In the genomic region with DNA sequence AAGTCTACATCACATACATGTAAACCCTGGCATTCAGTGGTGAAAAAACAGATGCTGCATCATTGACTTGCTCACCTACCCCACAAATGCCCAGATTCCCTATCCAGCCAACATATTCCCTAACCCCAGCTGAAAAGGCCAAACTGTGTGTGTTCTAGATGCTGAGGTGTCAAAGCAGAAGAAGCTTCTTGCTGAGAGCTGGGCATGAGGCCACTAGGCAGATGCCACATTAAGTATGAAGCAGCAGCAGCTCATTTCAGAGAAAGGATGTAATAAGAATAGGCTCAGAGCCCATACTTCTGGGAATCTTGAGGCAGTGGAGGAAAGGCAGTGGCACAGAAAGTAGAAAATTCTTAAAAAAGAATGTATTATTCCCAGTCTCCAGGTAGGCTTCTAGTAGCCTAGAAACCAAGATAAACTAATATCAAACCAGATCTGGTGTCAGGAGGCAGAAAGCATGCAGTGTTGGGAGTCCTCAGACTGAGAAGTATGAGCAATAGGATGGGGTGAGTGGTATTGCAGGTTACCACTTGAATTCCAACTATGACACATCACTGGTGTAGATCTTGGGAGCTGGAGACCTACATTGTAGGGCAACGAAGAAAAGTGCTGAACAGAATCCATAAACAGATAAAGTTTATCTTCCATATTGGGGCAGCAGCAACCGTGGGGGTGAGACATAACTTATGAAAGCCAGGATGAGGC, we compare ENCODE assay signal across 17 cellular contexts.
DNase-seq lines count a peak whose midpoint lies in the region; ATAC-seq and TF ChIP-seq lines count a peak whose summit lies in the region.
"Had no signal": no experiment of that assay in that cellular context is flagged by ENCODE, and none has a peak within 500 bp of the region (broad histone marks: within the 10 kb centered on the region; RNA-seq: fewer than 3 reads in every experiment).

No MANE protein-coding gene starts in this region.

- no peak for DNase-seq in activated naive CD4-positive, alpha-beta T cell treated with anti-CD3 and anti-CD28 coated beads, Interleukin-2, amount 50 U/mL, for 72 hours (ENCODE audit: low spot score in 2 of 2)
- no peak for DNase-seq in activated naive CD4-positive, alpha-beta T cell treated with anti-CD3 and anti-CD28 coated beads, Interleukin-2, amount 50 U/mL, for 16 hours
- DNase-seq in RWPE2 (ENCODE audit: low spot score) = no peak
- peak; percentile 23 for DNase-seq in fibroblast of gingiva (ENCODE audit: low read depth)
- DNase-seq in stromal cell of bone marrow (ENCODE audit: low read depth) = peak; percentile 4
- DNase-seq in activated CD4-positive, CD25-positive, alpha-beta regulatory T cell treated with anti-CD3 and anti-CD28 coated beads, Interleukin-2, amount 50 U/mL, for 72 hours = no peak
- no peak for DNase-seq in chondrocyte (ENCODE audit: low spot score)
- DNase-seq: immature natural killer cell; midbrain; NCI-H1436; nucleus accumbens; OCI-M1; stimulated activated naive CD4-positive, alpha-beta T cell had no signal

- ATAC-seq in activated naive CD4-positive, alpha-beta T cell treated with anti-CD3 and anti-CD28 coated beads, Interleukin-2, amount 50 U/mL, for 72 hours = peak; percentile 61 to 75
- ATAC-seq in RWPE2 (ENCODE audit: low read depth) = peak; percentile 100
- ATAC-seq in GM19397 (IDR thresholded peaks at IDR 0.05; ENCODE audit: unreplicated experiment) = no peak
- ATAC-seq: activated CD4-positive, CD25-positive, alpha-beta regulatory T cell treated with anti-CD3 and anti-CD28 coated beads, Interleukin-2, amount 50 U/mL, for 24 hours; HCT116 had no signal

- no peaks in the 10 kb centered on the region for H3K9me3 Mint-ChIP-seq in activated naive CD4-positive, alpha-beta T cell treated with anti-CD3 and anti-CD28 coated beads, Interleukin-2, amount 50 U/mL, for 72 hours
- H3K9me3 Mint-ChIP-seq in chondrocyte (ENCODE audit: low read depth) = no peaks in the 10 kb centered on the region
- H3K9me3 Mint-ChIP-seq: immature natural killer cell had no signal

- H3K4me1 Mint-ChIP-seq in chondrocyte (ENCODE audit: low read depth) = no peaks in the 10 kb centered on the region
- H3K4me1 Mint-ChIP-seq: immature natural killer cell had no signal

- H3K4me3 Mint-ChIP-seq in chondrocyte (ENCODE audit: unreplicated experiment) = no peak overlapping the region
- H3K4me3 Mint-ChIP-seq: immature natural killer cell had no signal

- peaks cover 5% of the 10 kb centered on the region for H3K4me1 ChIP-seq in RWPE2 (ENCODE audit: insufficient read depth, poor library complexity, severe bottlenecking)

- TF ChIP-seq CTCF in RWPE2 (IDR thresholded peaks at IDR 0.05; ENCODE audit: poor library complexity, severe bottlenecking) (no peak), chondrocyte (IDR thresholded peaks at IDR 0.05) (no peak)

- no peaks in the 10 kb centered on the region for H3K9me3 ChIP-seq in RWPE2 (ENCODE audit: severe bottlenecking)

- peak overlapping the region; percentile 13 for H3K27ac ChIP-seq in RWPE2 (ENCODE audit: poor library complexity, severe bottlenecking)
- H3K27ac ChIP-seq: KMS-11 had no signal

- H3K36me3 Mint-ChIP-seq in activated naive CD4-positive, alpha-beta T cell treated with anti-CD3 and anti-CD28 coated beads, Interleukin-2, amount 50 U/mL, for 72 hours = peaks cover 5 to 14% of the 10 kb centered on the region in 2 donors
- H3K36me3 Mint-ChIP-seq in chondrocyte (ENCODE audit: low read depth) = peaks cover 17% of the 10 kb centered on the region

- no peaks in the 10 kb centered on the region for H3K27me3 Mint-ChIP-seq in chondrocyte (ENCODE audit: low read depth)

- peak overlapping the region; percentile 39 to 60 for H3K27ac Mint-ChIP-seq in activated naive CD4-positive, alpha-beta T cell treated with anti-CD3 and anti-CD28 coated beads, Interleukin-2, amount 50 U/mL, for 72 hours
- H3K27ac Mint-ChIP-seq in chondrocyte (ENCODE audit: unreplicated experiment) = no peak overlapping the region
- H3K27ac Mint-ChIP-seq: immature natural killer cell had no signal

- H3K36me3 ChIP-seq in RWPE2 (ENCODE audit: low read depth) = peaks cover 3% of the 10 kb centered on the region

- H3K27me3 ChIP-seq in RWPE2 (ENCODE audit: insufficient read depth, poor library complexity, severe bottlenecking) = no peaks in the 10 kb centered on the region

- H3K4me3 ChIP-seq in RWPE2 (ENCODE audit: severe bottlenecking) = no peak overlapping the region

Comparison
In these comparisons a context has a peak if more than half of its experiments do, and no peak if none do; other contexts are left out.
1. DNase-seq: peak in fibroblast of gingiva (single experiment) and stromal cell of bone marrow (single experiment); none in activated naive CD4-positive, alpha-beta T cell treated with anti-CD3 and anti-CD28 coated beads, Interleukin-2, amount 50 U/mL, for 72 hours (0 of 2), activated naive CD4-positive, alpha-beta T cell treated with anti-CD3 and anti-CD28 coated beads, Interleukin-2, amount 50 U/mL, for 16 hours (single experiment), RWPE2 (single experiment), activated CD4-positive, CD25-positive, alpha-beta regulatory T cell treated with anti-CD3 and anti-CD28 coated beads, Interleukin-2, amount 50 U/mL, for 72 hours (single experiment) and chondrocyte (single experiment).